Comparison of ENCODE assay signal across 18 cellular contexts in genomic region chr2:11944311-11944710, GRCh38.
"Had no signal": no experiment of that assay in that cellular context is flagged by ENCODE, and none has a peak within 500 bp of the region (broad histone marks: within the 10 kb centered on the region; RNA-seq: fewer than 3 reads in every experiment).

No MANE protein-coding gene starts in this region.

- DNase-seq: activated B cell treated with CpG ODN at 0.5 μM for 24 hours; activated CD4-positive, alpha-beta T cell treated with anti-CD3 and anti-CD28 coated beads, Interleukin-2, amount 10 ng/mL, durations not matched to agents 7 days and 5 days; activated CD8-positive, alpha-beta memory T cell treated with anti-CD3 and anti-CD28 coated beads, Interleukin-2, amount 50 U/mL, for 48 hours; activated naive CD8-positive, alpha-beta T cell treated with anti-CD3 and anti-CD28 coated beads for 36 hours; anterior cingulate cortex; cerebellar nuclear complex; effector memory CD4-positive, alpha-beta T cell; head of caudate nucleus; right cardiac atrium; small intestine; stimulated activated CD4-positive, alpha-beta T cell treated with anti-CD3 and anti-CD28 coated beads, Interleukin-4, amount 100 ng/mL, for 4 hours; stimulated activated CD8-positive, alpha-beta memory T cell treated with anti-CD3 and anti-CD28 coated beads, Interleukin-4, amount 100 ng/mL, for 48 hours; stomach had no signal

- H3K4me1 ChIP-seq: prostate gland, stomach had no signal

- H3K4me3 ChIP-seq: prostate gland, stomach, thoracic aorta had no signal

- FAIRE-seq: frontal cortex, small intestine, TTC549 had no signal

- H3K27ac ChIP-seq: prostate gland, stomach, thoracic aorta had no signal

- H3K27me3 ChIP-seq: stomach had no signal

- H3K4me3 Mint-ChIP-seq: activated B cell treated with CpG ODN at 0.5 μM for 24 hours; activated CD4-positive, alpha-beta T cell treated with anti-CD3 and anti-CD28 coated beads, Interleukin-2, amount 10 ng/mL, durations not matched to agents 7 days and 5 days; activated naive CD8-positive, alpha-beta T cell treated with anti-CD3 and anti-CD28 coated beads for 36 hours; T-helper 1 cell treated with Interleukin-12 subunit alpha and Interleukin-12 subunit beta and Interleukin-4 antibody, amounts not matched to agents 30 μg/mL and 1 μg/mL, for 36 hours had no signal

- H3K36me3 ChIP-seq: prostate gland, stomach, thoracic aorta had no signal

- H3K9me3 Mint-ChIP-seq: activated naive CD8-positive, alpha-beta T cell treated with anti-CD3 and anti-CD28 coated beads for 36 hours had no signal

- H3K27me3 Mint-ChIP-seq: activated B cell treated with CpG ODN at 0.5 μM for 24 hours; activated CD4-positive, alpha-beta T cell treated with anti-CD3 and anti-CD28 coated beads, Interleukin-2, amount 10 ng/mL, durations not matched to agents 7 days and 5 days; activated naive CD8-positive, alpha-beta T cell treated with anti-CD3 and anti-CD28 coated beads for 36 hours had no signal

- H3K27ac Mint-ChIP-seq: activated naive CD8-positive, alpha-beta T cell treated with anti-CD3 and anti-CD28 coated beads for 36 hours; T-helper 1 cell treated with Interleukin-12 subunit alpha and Interleukin-12 subunit beta and Interleukin-4 antibody, amounts not matched to agents 30 μg/mL and 1 μg/mL, for 36 hours had no signal

- ATAC-seq: right cardiac atrium had no signal

- H3K9me3 ChIP-seq: prostate gland, stomach, thoracic aorta had no signal
